Comparison of ENCODE assay signal across 1 cellular context in genomic region chr2:230203110-230203676, GRCh38.
TF ChIP-seq lines count a peak whose summit lies in the region.

No MANE protein-coding gene starts in this region.

TF ChIP-seq in GM12878, 131 proteins besides CTCF, POLR2A, EP300 and RAD21 (continued from another document and continues in another):
- peak; percentile 24; the same call in 1 of the 2 replicates for TF ChIP-seq ZBTB40 (IDR thresholded peaks at IDR 0.05; ENCODE audit: borderline replicate concordance)
- no peak for TF ChIP-seq PAX8 (IDR thresholded peaks at IDR 0.05)
- peak; percentile 73 for TF ChIP-seq GATAD2B (conservative IDR thresholded peaks at IDR 0.05; ENCODE audit: low read depth)
- TF ChIP-seq KLF5 (IDR thresholded peaks at IDR 0.05; ENCODE audit: partially characterized antibody), result no peak
- TF ChIP-seq E2F4 (IDR thresholded peaks at IDR 0.05; ENCODE audit: low read depth, low read length), result peak; percentile 96
- TF ChIP-seq SUZ12 (IDR thresholded peaks at IDR 0.05; ENCODE audit: unreplicated experiment), result no peak
- peak; percentile 87 for TF ChIP-seq BCL11A (IDR thresholded peaks at IDR 0.05; ENCODE audit: low read depth, low read length)
- TF ChIP-seq SIN3A (IDR thresholded peaks at IDR 0.05; ENCODE audit: low read depth, low read length), result peak; percentile 77
- peak; percentile 90 for TF ChIP-seq EED (IDR thresholded peaks at IDR 0.05; ENCODE audit: low read depth)
- no peak for TF ChIP-seq NRF1 (conservative IDR thresholded peaks at IDR 0.05; ENCODE audit: low read depth, low read length)
- no peak for TF ChIP-seq LARP7 (IDR thresholded peaks at IDR 0.05)
- no peak for TF ChIP-seq ZSCAN29 (IDR thresholded peaks at IDR 0.05)
- no peak for TF ChIP-seq SMAD1 (IDR thresholded peaks at IDR 0.05; ENCODE audit: low read depth, partially characterized antibody)
- TF ChIP-seq YBX1 (IDR thresholded peaks at IDR 0.05), result no peak
- no peak for TF ChIP-seq SKIL (IDR thresholded peaks at IDR 0.05; ENCODE audit: low read depth, poor library complexity, severe bottlenecking)
- no peak for TF ChIP-seq ASH2L (IDR thresholded peaks at IDR 0.05; ENCODE audit: borderline replicate concordance, low read depth)
- peak; percentile 64; the same call in 1 of the 2 replicates for TF ChIP-seq RB1 (IDR thresholded peaks at IDR 0.05; ENCODE audit: borderline replicate concordance)
- no peak for TF ChIP-seq TCF12 (IDR thresholded peaks at IDR 0.05; ENCODE audit: low read depth, low read length)
- TF ChIP-seq MTA3 (IDR thresholded peaks at IDR 0.05; ENCODE audit: borderline replicate concordance, low read length), result peak; percentile 88
- no peak for TF ChIP-seq MXI1 (IDR thresholded peaks at IDR 0.05; ENCODE audit: low read depth, low read length)
- no peak for TF ChIP-seq ZNF687 (IDR thresholded peaks at IDR 0.05)
- peak; percentile 97 for TF ChIP-seq IKZF1 (conservative IDR thresholded peaks at IDR 0.05)
- no peak for TF ChIP-seq MYC (IDR thresholded peaks at IDR 0.05; ENCODE audit: insufficient read depth, insufficient read length, insufficient replicate concordance, low read length, severe bottlenecking)
- no peak; the same call in 1 of the 2 replicates for TF ChIP-seq BACH1 (IDR thresholded peaks at IDR 0.05; ENCODE audit: borderline replicate concordance)
- TF ChIP-seq RUNX3 (IDR thresholded peaks at IDR 0.05; ENCODE audit: low read length), result peak; percentile 98
- peak; percentile 63; the same call in 1 of the 2 replicates for TF ChIP-seq FOXM1 (IDR thresholded peaks at IDR 0.05; ENCODE audit: low read depth, low read length)
- no peak; the same call in 1 of the 2 replicates for TF ChIP-seq MLLT1 (IDR thresholded peaks at IDR 0.05)
- no peak for TF ChIP-seq POLR2AphosphoS2 (IDR thresholded peaks at IDR 0.05; ENCODE audit: low read depth, low read length)
- TF ChIP-seq ZNF622 (IDR thresholded peaks at IDR 0.05), result no peak
- TF ChIP-seq PBX3 (IDR thresholded peaks at IDR 0.05; ENCODE audit: insufficient replicate concordance, low read depth, low read length), result no peak
- no peak for TF ChIP-seq ZNF24 (IDR thresholded peaks at IDR 0.05)
- no peak for TF ChIP-seq HSF1 (IDR thresholded peaks at IDR 0.05; ENCODE audit: low read depth, low read length)
- no peak for TF ChIP-seq ZNF592 (IDR thresholded peaks at IDR 0.05)
- TF ChIP-seq RFX5 (IDR thresholded peaks at IDR 0.05; ENCODE audit: low read depth, low read length), result no peak
- 0 out of 2 replicates have a peak, but pooled peaks have one; percentile 8 for TF ChIP-seq HCFC1 (IDR thresholded peaks at IDR 0.05; ENCODE audit: low read length)
- no peak for TF ChIP-seq HDAC2 (IDR thresholded peaks at IDR 0.05)
- TF ChIP-seq CBFB (IDR thresholded peaks at IDR 0.05; ENCODE audit: low read depth), result peak; percentile 85
- peak; percentile 21 to 69; a peak in 2 of 4 replicates for TF ChIP-seq BHLHE40 (IDR thresholded peaks at IDR 0.05; ENCODE audit: borderline replicate concordance in 1 of 2, low read depth in 2 of 2, low read length in 1 of 2)
- TF ChIP-seq MEF2A (IDR thresholded peaks at IDR 0.05; ENCODE audit: insufficient read depth, low read depth, low read length), result peak; percentile 36; the same call in 1 of the 2 replicates
- no peak for TF ChIP-seq TARDBP (IDR thresholded peaks at IDR 0.05; ENCODE audit: borderline replicate concordance)
- no peak for TF ChIP-seq KAT2A (conservative IDR thresholded peaks at IDR 0.05; ENCODE audit: control insufficient read depth, low read depth, low read length)
- no peak for TF ChIP-seq CHD1 (IDR thresholded peaks at IDR 0.05; ENCODE audit: low read depth, low read length)
- TF ChIP-seq SRF (IDR thresholded peaks at IDR 0.05; ENCODE audit: low read depth in 2 of 2, low read length in 2 of 2), result peak; percentile 77 to 88
- peak; percentile 37; the same call in 1 of the 2 replicates for TF ChIP-seq ATF7 (IDR thresholded peaks at IDR 0.05; ENCODE audit: low read depth)
- TF ChIP-seq KDM1A (IDR thresholded peaks at IDR 0.05; ENCODE audit: borderline replicate concordance), result no peak
- TF ChIP-seq POLR2AphosphoS5 (IDR thresholded peaks at IDR 0.05; ENCODE audit: low read length), result 0 out of 2 replicates have a peak, but pooled peaks have one; percentile 5
